ENCODE assay signal across 1 cellular context in genomic region chr15:95684693-95685115, GRCh38.
TF ChIP-seq lines count a peak whose summit lies in the region.

No MANE protein-coding gene starts in this region.

TF ChIP-seq in GM23338, 12 proteins besides CTCF, POLR2A, EP300 and RAD21 (continued from another document):
- TF ChIP-seq ZNF462 (CRISPR knock-in tag; IDR thresholded peaks at IDR 0.05) (no peak), CREB1 (CRISPR knock-in tag; IDR thresholded peaks at IDR 0.05; ENCODE audit: low read depth) (no peak), NANOG (IDR thresholded peaks at IDR 0.05; ENCODE audit: borderline replicate concordance) (no peak), POLR2AphosphoS5 (IDR thresholded peaks at IDR 0.05; ENCODE audit: low read depth) (no peak)
